ENCODE assay signal across 8 cellular contexts in the genomic region with DNA sequence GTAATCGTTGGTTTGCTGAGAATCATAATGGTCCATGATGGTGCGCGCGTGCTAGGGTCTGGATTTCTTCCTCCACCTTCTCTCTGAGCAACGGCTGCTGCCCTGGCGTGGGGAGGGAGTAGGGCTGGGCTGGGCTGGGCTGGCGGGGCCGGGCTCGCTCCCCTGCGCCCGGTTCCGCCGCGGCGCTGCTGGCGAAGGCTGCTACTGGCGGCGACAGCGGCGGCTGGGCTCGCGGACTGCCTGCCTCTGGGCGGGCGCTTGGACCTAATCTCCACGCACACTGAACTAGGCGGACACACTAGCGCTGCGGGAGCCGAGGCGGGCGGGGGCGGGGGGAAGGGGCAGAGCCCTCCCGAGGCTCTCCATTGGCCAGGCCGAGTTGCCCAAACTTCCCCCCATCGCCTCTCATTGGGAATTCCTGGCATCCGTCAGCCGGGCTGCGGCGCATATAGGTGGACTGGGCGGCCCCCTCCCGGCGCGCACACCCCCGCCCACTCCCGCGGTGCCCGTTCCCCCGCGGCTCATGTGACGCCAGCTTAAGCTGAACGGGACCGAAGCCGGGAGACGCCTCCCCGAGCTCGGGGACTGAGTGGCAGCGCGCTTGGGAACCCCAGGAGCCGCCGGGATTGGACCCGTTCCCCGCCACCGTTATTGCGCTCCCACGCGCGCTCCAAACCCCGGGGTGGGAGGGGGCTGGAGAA. TPM values are rescaled to one million over a fixed set of nuclear protein-coding genes. Genes with fewer than 3 reads are reported as not detected.
A peak's percentile ranks its signal among the peaks of the same experiment; 100 is the strongest.
DNase-seq lines count a peak whose midpoint lies in the region; ATAC-seq and TF ChIP-seq lines count a peak whose summit lies in the region.

A gene (minus strand): TSS at position 282 of the 701 bp plus-strand sequence. CDS start 246 bp downstream, at position 36.

- H3K4me1 ChIP-seq in PC-3 (ENCODE audit: insufficient read depth, low read length): peaks cover 40% of the 10 kb centered on the region

- POLR2A ChIA-PET in PC-3 (lab: Charles Lee; ENCODE audit: unreplicated experiment): interaction anchor here (0.5 to 1.4 kb wide), 7 partner anchors 23 to 186 kb away, joined by 3 to 11 read pairs (median 5); a partner anchor contains a TSS

- H3K4me1 Mint-ChIP-seq in IgD-negative memory B cell: peaks cover 0 to 4% (median 1%) of the 10 kb centered on the region in 3 donors
- peaks cover 46% of the 10 kb centered on the region for H3K4me1 Mint-ChIP-seq in activated T-cell treated with anti-CD3 and anti-CD28 coated beads, Interleukin-2, amount 50 U/mL, for 24 hours (ENCODE audit: low read depth)

- ATAC-seq in PC-3 (peak; percentile 68), GM18505 (IDR thresholded peaks at IDR 0.05; ENCODE audit: unreplicated experiment) (no peak)

- H3K9me3 ChIP-seq in PC-3 (ENCODE audit: low read length): no peaks in the 10 kb centered on the region

- H3K36me3 Mint-ChIP-seq in IgD-negative memory B cell: peaks cover 1% of the 10 kb centered on the region
- H3K36me3 Mint-ChIP-seq in activated T-cell treated with anti-CD3 and anti-CD28 coated beads, Interleukin-2, amount 50 U/mL, for 24 hours (ENCODE audit: low read depth): peaks cover 32% of the 10 kb centered on the region

- H3K4me3 ChIP-seq in PC-3 (ENCODE audit: low read length): peak within 1 kb of the TSS; percentile 98

- no peak within 1 kb of the TSS for H3K27ac Mint-ChIP-seq in IgD-negative memory B cell
- peak within 1 kb of the TSS; percentile 92 for H3K27ac Mint-ChIP-seq in activated T-cell treated with anti-CD3 and anti-CD28 coated beads, Interleukin-2, amount 50 U/mL, for 24 hours

- peaks cover 40% of the 10 kb centered on the region for H3K27me3 Mint-ChIP-seq in IgD-negative memory B cell
- H3K27me3 Mint-ChIP-seq in activated T-cell treated with anti-CD3 and anti-CD28 coated beads, Interleukin-2, amount 50 U/mL, for 24 hours: peaks cover 3% of the 10 kb centered on the region

- no peaks in the 10 kb centered on the region for H3K27me3 ChIP-seq in PC-3 (ENCODE audit: low read length)

- H3K4me2 ChIP-seq in PC-3 (ENCODE audit: low read length): peak within 1 kb of the TSS; percentile 90

- no peak for TF ChIP-seq CTCF in PC-3 (conservative IDR thresholded peaks at IDR 0.05; ENCODE audit: low read depth, low read length)

- no TSS peak for BruUV-seq in PC-3 (replicated peaks; lab: Mats Ljungman, UMichigan)

- intact Hi-C loops in PC-3 (cut with micrococcal nuclease): loop anchor here (1.0 to 10.0 kb wide), 6 partner anchors 26 to 419 kb away; a partner anchor contains a TSS

- peaks cover 31% of the 10 kb centered on the region for H4K20me1 ChIP-seq in PC-3 (ENCODE audit: low read length)

- DNase-seq in G401 (ENCODE audit: low spot score): peak; percentile 96
- peak; percentile 98 for DNase-seq in PC-3
- DNase-seq in activated T-cell treated with anti-CD3 and anti-CD28 coated beads, Interleukin-2, amount 50 U/mL, for 24 hours: peak; percentile 81
- peak; percentile 82 for DNase-seq in epithelial cell of prostate (ENCODE audit: low read depth, low spot score)
- peak; percentile 81 for DNase-seq in midbrain (lab: John Stamatoyannopoulos, UW)
- DNase-seq in stimulated activated CD8-positive, alpha-beta memory T cell treated with anti-CD3 and anti-CD28 coated beads, Interleukin-15, amount 100 ng/mL, for 48 hours (ENCODE audit: low read depth in 2 of 2): peak; percentile 67 to 72

- peaks cover 20% of the 10 kb centered on the region for H3K36me3 ChIP-seq in PC-3 (ENCODE audit: low read depth, low read length)

- peaks cover 52% of the 10 kb centered on the region for H3K79me2 ChIP-seq in PC-3 (ENCODE audit: low read length)

- no peaks in the 10 kb centered on the region for H3K9me2 ChIP-seq in PC-3 (replicated peaks; ENCODE audit: low read length)

- H3K27ac ChIP-seq in PC-3 (ENCODE audit: low read length) (peak within 1 kb of the TSS; percentile 96), epithelial cell of prostate (peak within 1 kb of the TSS; percentile 99)

- no peaks in the 10 kb centered on the region for H3F3A ChIP-seq in PC-3 (ENCODE audit: low read length, unreplicated experiment)

- in situ Hi-C loops in G401 (cut with HindIII; ENCODE audit: low sequenced_read_pairs): no loop called here

- peak within 1 kb of the TSS; percentile 80 to 88 (median 88) for H3K4me3 Mint-ChIP-seq in IgD-negative memory B cell
- H3K4me3 Mint-ChIP-seq in activated T-cell treated with anti-CD3 and anti-CD28 coated beads, Interleukin-2, amount 50 U/mL, for 24 hours: peak within 1 kb of the TSS; percentile 86

- no peak for TF ChIP-seq POLR2A in GM18505 (IDR thresholded peaks at IDR 0.05; ENCODE audit: borderline replicate concordance, extremely low read depth, insufficient read depth, insufficient read length)

- CTCF ChIA-PET in PC-3 (lab: Charles Lee): interaction anchor here (1.1 to 1.3 kb wide), 2 partner anchors 68 to 122 kb away, joined by 4 to 5 read pairs; no protein-coding TSS in a partner anchor

- H3K9ac ChIP-seq in PC-3 (ENCODE audit: low read length): peak within 1 kb of the TSS; percentile 98

- H3K9me3 Mint-ChIP-seq in IgD-negative memory B cell: peaks cover 0 to 3% (median 0%) of the 10 kb centered on the region in 3 donors
- peaks cover 3% of the 10 kb centered on the region for H3K9me3 Mint-ChIP-seq in activated T-cell treated with anti-CD3 and anti-CD28 coated beads, Interleukin-2, amount 50 U/mL, for 24 hours

- H2AFZ ChIP-seq in PC-3 (ENCODE audit: low read length): peak within 1 kb of the TSS; percentile 95

RNA-seq across cellular contexts. Expression of the gene that starts here (rescaled TPM):
- 78.8 and 90.9 TPM in 2 replicates for total RNA-seq in G401 (2014; rRNA removed; shearing (Covaris generic))
- polyA plus RNA-seq in IgD-negative memory B cell: 4.2 TPM
- 303 and 400 TPM in 2 replicates for total RNA-seq in PC-3 (2014; rRNA removed)
